Comparison of ENCODE assay signal across 24 cellular contexts in genomic region chr1:237119091-237119490, GRCh38.
"Had no signal": no experiment of that assay in that cellular context is flagged by ENCODE, and none has a peak within 500 bp of the region (broad histone marks: within the 10 kb centered on the region; RNA-seq: fewer than 3 reads in every experiment).

No MANE protein-coding gene starts in this region.

- H3K4me1 ChIP-seq: prostate gland, suprapubic skin, uterus had no signal

- H3K27ac ChIP-seq: hepatocyte, ovary, prostate gland, skin epidermis, suprapubic skin, thoracic aorta, tibial artery, uterus had no signal

- H3K36me3 ChIP-seq: ovary, prostate gland, suprapubic skin, thoracic aorta, tibial artery, uterus had no signal

- H3K4me3 Mint-ChIP-seq: memory B cell; naive thymus-derived CD4-positive, alpha-beta T cell; natural killer cell treated with Interleukin-12 subunit alpha and Interleukin-12 subunit beta and Interleukin-15 and Interleukin-18, amount 100 ng/mL, for 72 hours; stimulated activated naive CD8-positive, alpha-beta T cell treated with anti-CD3 and anti-CD28 coated beads, Interleukin-15, Interleukin-2, amounts not matched to agents 100 ng/mL and 50 ng/mL, for 24 hours had no signal

- H3K9me3 Mint-ChIP-seq: stimulated activated naive CD8-positive, alpha-beta T cell treated with anti-CD3 and anti-CD28 coated beads, Interleukin-15, Interleukin-2, amounts not matched to agents 100 ng/mL and 50 ng/mL, for 24 hours had no signal

- ATAC-seq: mucosa of descending colon; naive thymus-derived CD4-positive, alpha-beta T cell; natural killer cell treated with Interleukin-12 subunit alpha and Interleukin-12 subunit beta and Interleukin-15 and Interleukin-18, amount 100 ng/mL, for 72 hours; right cardiac atrium; sciatic nerve had no signal

- H3K27ac Mint-ChIP-seq: memory B cell; naive thymus-derived CD4-positive, alpha-beta T cell; natural killer cell treated with Interleukin-12 subunit alpha and Interleukin-12 subunit beta and Interleukin-15 and Interleukin-18, amount 100 ng/mL, for 72 hours; stimulated activated naive CD8-positive, alpha-beta T cell treated with anti-CD3 and anti-CD28 coated beads, Interleukin-15, Interleukin-2, amounts not matched to agents 100 ng/mL and 50 ng/mL, for 24 hours had no signal

- H3K9me3 ChIP-seq: heart right ventricle, mucosa of descending colon, ovary, prostate gland, suprapubic skin, thoracic aorta, tibial artery, uterus had no signal

- DNase-seq: heart right ventricle; islet precursor cell; midbrain; mucosa of descending colon; naive thymus-derived CD4-positive, alpha-beta T cell; ovary; retina; right cardiac atrium; stimulated activated CD4-positive, alpha-beta T cell treated with anti-CD3 and anti-CD28 coated beads, Interleukin-12 subunit alpha, Interleukin-12 subunit beta, amount 100 ng/mL, for 4 hours; stimulated activated CD4-positive, alpha-beta T cell treated with anti-CD3 and anti-CD28 coated beads, Interleukin-15, amount 100 ng/mL, for 24 hours; stimulated activated CD4-positive, alpha-beta T cell treated with anti-CD3 and anti-CD28 coated beads, Interleukin-2, amount 100 ng/mL, for 24 hours; stimulated activated CD4-positive, alpha-beta T cell treated with anti-CD3 and anti-CD28 coated beads, Interleukin-4, amount 100 ng/mL, for 1 hour; stimulated activated naive CD4-positive, alpha-beta T cell; tibial artery; uterus had no signal

- H3K27me3 Mint-ChIP-seq: stimulated activated naive CD8-positive, alpha-beta T cell treated with anti-CD3 and anti-CD28 coated beads, Interleukin-15, Interleukin-2, amounts not matched to agents 100 ng/mL and 50 ng/mL, for 24 hours had no signal

- H3K4me1 Mint-ChIP-seq: memory B cell; naive thymus-derived CD4-positive, alpha-beta T cell had no signal

- H3K4me3 ChIP-seq: heart right ventricle, hepatocyte, mucosa of descending colon, ovary, prostate gland, skin epidermis, suprapubic skin, thoracic aorta, tibial artery, uterus had no signal

- H3K36me3 Mint-ChIP-seq: memory B cell; naive thymus-derived CD4-positive, alpha-beta T cell; natural killer cell treated with Interleukin-12 subunit alpha and Interleukin-12 subunit beta and Interleukin-15 and Interleukin-18, amount 100 ng/mL, for 72 hours had no signal

- H3K27me3 ChIP-seq: heart right ventricle, hepatocyte, ovary, suprapubic skin, tibial artery, uterus had no signal
